ENCODE assay signal across 19 cellular contexts in the genomic region with DNA sequence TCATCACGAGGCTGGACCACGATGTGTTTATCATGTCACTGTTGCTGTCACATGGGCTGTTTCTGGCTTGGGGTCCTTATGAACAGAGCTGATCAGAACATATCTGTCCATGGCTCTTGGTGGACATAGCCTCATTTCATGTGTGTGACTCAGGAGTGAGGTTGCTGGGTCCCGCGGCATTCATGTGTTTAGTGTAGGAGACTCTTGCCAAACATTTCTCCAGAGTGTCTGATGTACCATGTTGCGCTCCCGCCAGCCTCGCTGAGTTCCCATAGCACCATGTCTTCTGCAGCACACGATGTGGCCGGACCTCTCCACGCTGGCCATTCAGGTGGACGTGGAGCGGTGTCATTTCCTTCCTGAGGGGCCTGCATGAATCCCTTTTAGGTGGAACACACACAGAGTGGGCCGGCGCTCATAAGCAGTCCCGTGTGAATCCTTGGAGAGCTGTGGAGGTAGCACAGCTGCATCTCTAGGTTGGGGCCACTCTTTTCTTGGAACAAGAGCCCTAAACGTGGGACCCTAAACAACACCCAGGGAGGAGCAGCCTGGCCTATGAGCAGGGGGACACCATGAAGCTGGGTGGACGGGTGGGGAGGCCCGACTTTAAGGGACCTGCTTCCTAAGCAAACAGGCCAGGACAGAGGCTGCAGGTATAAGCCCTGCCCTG.
DNase-seq lines count a peak whose midpoint lies in the region; ATAC-seq and TF ChIP-seq lines count a peak whose summit lies in the region.
"Had no signal": no experiment of that assay in that cellular context is flagged by ENCODE, and none has a peak within 500 bp of the region (broad histone marks: within the 10 kb centered on the region; RNA-seq: fewer than 3 reads in every experiment).

No MANE protein-coding gene starts in this region.

- POLR2A ChIA-PET in HEK293T (lab: Yijun Ruan, JAX) = no interaction called here

- no peak overlapping the region for H3K4me3 Mint-ChIP-seq in T-helper 17 cell
- H3K4me3 Mint-ChIP-seq: IgD-negative memory B cell had no signal

- TF ChIP-seq CTCF in right lobe of liver (IDR thresholded peaks at IDR 0.05) (no peak), spleen (IDR thresholded peaks at IDR 0.05 in 8 of 11, conservative IDR thresholded peaks at IDR 0.05 in 3 of 11) (no peak)

- no peaks in the 10 kb centered on the region for H3K36me3 Mint-ChIP-seq in T-helper 17 cell (ENCODE audit: low read depth)

- ATAC-seq in Right ventricle myocardium inferior (no peak), T-helper 17 cell (no peak), right lobe of liver (peak in 1 of 4 donors; percentile 3), HG03521 (IDR thresholded peaks at IDR 0.05; ENCODE audit: unreplicated experiment) (no peak)

- H3K27ac Mint-ChIP-seq in T-helper 17 cell = peak overlapping the region; percentile 8

- TF ChIP-seq POLR2A in right lobe of liver (IDR thresholded peaks at IDR 0.05) = no peak
- TF ChIP-seq POLR2A in spleen (IDR thresholded peaks at IDR 0.05) = no peak

- H3K4me1 ChIP-seq in right lobe of liver (peaks cover 0 to 5% (median 0%) of the 10 kb centered on the region in 4 donors), spleen (peaks cover 0 to 52% (median 15%) of the 10 kb centered on the region in 6 donors)

- H3K4me3 ChIP-seq in right lobe of liver (no peak overlapping the region), spleen (no peak overlapping the region)
- H3K4me3 ChIP-seq: Peyer's patch had no signal

- DNase-seq in Right ventricle myocardium inferior (ENCODE audit: missing footprints) (peak; percentile 44), cardiac septum (ENCODE audit: low spot score) (no peak), T-helper 17 cell (no peak), right lobe of liver (peak in 2 of 3 donors; percentile 7 to 34), spleen (peak; percentile 68), HEK293T (ENCODE audit: extremely low spot score) (no peak), HuH-7 (ENCODE audit: low spot score) (no peak)
- DNase-seq: 8988T, C1 segment of cervical spinal cord, MM.1S, NCI-H1105 treated with DMSO at 0.1 percent for 48 hours, NCI-H1694 treated with DMSO at 0.1 percent for 48 hours, NCI-H2107, NCI-H226, NCI-H524 treated with DMSO at 0.1 percent for 48 hours, Peyer's patch, SHP77 had no signal

- H3K4me1 Mint-ChIP-seq in T-helper 17 cell = peaks cover 12% of the 10 kb centered on the region

- H3K9me3 ChIP-seq in T-helper 17 cell (ENCODE audit: control insufficient read depth, low read length, poor library complexity, severe bottlenecking) = no peaks in the 10 kb centered on the region
- H3K9me3 ChIP-seq in right lobe of liver = no peaks in the 10 kb centered on the region
- H3K9me3 ChIP-seq in spleen = peaks cover 0 to 6% (median 0%) of the 10 kb centered on the region in 8 donors
- H3K9me3 ChIP-seq: Peyer's patch had no signal

- H3K36me3 ChIP-seq in right lobe of liver (no peaks in the 10 kb centered on the region), spleen (no peaks in the 10 kb centered on the region)
- H3K36me3 ChIP-seq: Peyer's patch had no signal

- no peaks in the 10 kb centered on the region for H3K27me3 Mint-ChIP-seq in T-helper 17 cell
- H3K27me3 Mint-ChIP-seq: IgD-negative memory B cell had no signal

- H3K27me3 ChIP-seq in right lobe of liver = no peaks in the 10 kb centered on the region
- no peaks in the 10 kb centered on the region for H3K27me3 ChIP-seq in spleen (replicated peaks in 1 of 7)
- H3K27me3 ChIP-seq: Peyer's patch had no signal

- CTCF ChIA-PET in HEK293T (lab: Yijun Ruan, JAX) = no interaction called here

- intact Hi-C loops in Right ventricle myocardium inferior (cut with DNase I) (no loop called here), cardiac septum (cut with DNase I) (no loop called here), right lobe of liver (cut with DNase I) (no loop called here), spleen (cut with DNase I; ENCODE audit: low total_unique reads) (no loop called here)

- H3K27ac ChIP-seq in right lobe of liver = no peak overlapping the region
- H3K27ac ChIP-seq in spleen = no peak overlapping the region
- H3K27ac ChIP-seq: Peyer's patch had no signal

- WGBS in right lobe of liver (ENCODE audit: insufficient coverage, low coverage, low lambda C conversion rate, missing lambda C conversion rate) = 93% methylated on average over 10 of the region's 18 CpGs
- WGBS in spleen, 5 donors = 80 to 87% (median 84%) methylated on average over 18 of the region's 18 CpGs

TF ChIP-seq in HEK293T, 16 proteins besides CTCF, POLR2A, EP300 and RAD21:
- no peak for TF ChIP-seq ELF4 (IDR thresholded peaks at IDR 0.05)
- no peak for TF ChIP-seq ZNF384 (IDR thresholded peaks at IDR 0.05)
- no peak for TF ChIP-seq ARNT (IDR thresholded peaks at IDR 0.05)
- no peak for TF ChIP-seq NFRKB (IDR thresholded peaks at IDR 0.05)
- no peak for TF ChIP-seq FOXK2 (IDR thresholded peaks at IDR 0.05)

Comparison
In these comparisons a context has a peak if more than half of its experiments do, and no peak if none do; other contexts are left out.
1. DNase-seq: peak in Right ventricle myocardium inferior (single experiment), right lobe of liver (2 of 3) and spleen (single experiment); none in cardiac septum (single experiment), T-helper 17 cell (0 of 3), HEK293T (single experiment) and HuH-7 (single experiment).